ENCODE assay signal across 20 cellular contexts in the genomic region with DNA sequence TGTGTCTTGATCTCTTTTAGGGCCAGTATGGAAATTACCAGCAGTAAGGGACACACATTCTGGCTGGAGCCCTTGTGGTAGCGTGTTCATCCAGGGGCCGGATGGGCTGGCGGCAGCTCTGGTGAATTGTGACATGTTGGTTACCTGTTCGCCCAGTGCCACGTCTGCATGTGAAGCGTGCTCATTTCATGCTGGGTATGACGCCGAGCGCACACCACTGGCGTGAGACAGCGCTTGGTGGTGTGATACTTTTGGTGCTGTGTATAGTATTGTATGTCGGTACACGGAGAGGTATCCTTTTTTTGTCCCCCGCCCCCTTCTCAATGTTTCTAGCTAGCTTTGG. TPM values are rescaled to one million over a fixed set of nuclear protein-coding genes. Genes with fewer than 3 reads are reported as not detected.
A peak's percentile ranks its signal among the peaks of the same experiment; 100 is the strongest.
DNase-seq lines count a peak whose midpoint lies in the region; ATAC-seq and TF ChIP-seq lines count a peak whose summit lies in the region.
"Had no signal": no experiment of that assay in that cellular context is flagged by ENCODE, and none has a peak within 500 bp of the region (broad histone marks: within the 10 kb centered on the region; RNA-seq: fewer than 3 reads in every experiment).

No MANE protein-coding gene starts in this region.

- no peaks in the 10 kb centered on the region for H3K27me3 ChIP-seq in RWPE2 (ENCODE audit: insufficient read depth, poor library complexity, severe bottlenecking)
- H3K27me3 ChIP-seq in subcutaneous abdominal adipose tissue (ENCODE audit: control insufficient read depth in 5 of 5, insufficient read depth in 4 of 5, low read length in 5 of 5), result no peaks in the 10 kb centered on the region
- H3K27me3 ChIP-seq: BLaER1, MG63 had no signal

- H3K4me3 ChIP-seq in RWPE2 (ENCODE audit: severe bottlenecking) (no peak overlapping the region), subcutaneous abdominal adipose tissue (ENCODE audit: low read depth in 1 of 5, low read length in 5 of 5) (no peak overlapping the region)
- H3K4me3 ChIP-seq: BLaER1, MG63 had no signal

- H3K4me3 Mint-ChIP-seq in glutamatergic neuron (ENCODE audit: unreplicated experiment), result no peak overlapping the region
- H3K4me3 Mint-ChIP-seq: CD4-positive, alpha-beta memory T cell had no signal

- H3K27me3 Mint-ChIP-seq in glutamatergic neuron (ENCODE audit: unreplicated experiment), result peaks cover 4% of the 10 kb centered on the region
- H3K27me3 Mint-ChIP-seq: CD4-positive, alpha-beta memory T cell had no signal

- no peak for ATAC-seq in RWPE2 (ENCODE audit: low read depth)

- H3K9me3 Mint-ChIP-seq in glutamatergic neuron (ENCODE audit: unreplicated experiment), result peaks cover 7% of the 10 kb centered on the region

- no peak for TF ChIP-seq CTCF in RWPE2 (IDR thresholded peaks at IDR 0.05; ENCODE audit: poor library complexity, severe bottlenecking)
- no peak for TF ChIP-seq CTCF in glutamatergic neuron (IDR thresholded peaks at IDR 0.05; ENCODE audit: partially characterized antibody, unreplicated experiment)

- H3K9ac ChIP-seq in subcutaneous abdominal adipose tissue (ENCODE audit: low read length in 5 of 5), result no peak overlapping the region
- H3K9ac ChIP-seq: BLaER1, SK-N-SH had no signal

- peaks cover 10% of the 10 kb centered on the region for H3K4me1 Mint-ChIP-seq in glutamatergic neuron (ENCODE audit: low read depth, unreplicated experiment)

- H3K9me3 ChIP-seq in RWPE2 (ENCODE audit: severe bottlenecking), result no peaks in the 10 kb centered on the region
- H3K9me3 ChIP-seq in subcutaneous abdominal adipose tissue (ENCODE audit: control insufficient read depth in 5 of 5, low read length in 5 of 5), result no peaks in the 10 kb centered on the region
- H3K9me3 ChIP-seq: BLaER1, Caco-2, MG63, SK-N-SH had no signal

- DNase-seq in RWPE2 (ENCODE audit: low spot score) (peak; percentile 79), glutamatergic neuron (peak; percentile 8), NCI-H1105 (lab: John Stamatoyannopoulos, UW) (no peak)
- DNase-seq in activated T-cell treated with anti-CD3 and anti-CD28 coated beads, Interleukin-2, amount 50 U/mL, for 48 hours, result no peak
- DNase-seq: Caco-2; CD4-positive, alpha-beta memory T cell; DMS 273 treated with DMSO at 0.1 percent for 48 hours; DMS79 treated with DMSO at 0.1 percent for 48 hours; MG63; NCI-H1417 treated with DMSO at 0.1 percent for 48 hours; NCI-H187; NCI-H526 treated with DMSO at 0.1 percent for 48 hours; OCI-M1; SIG-M5; SK-N-SH had no signal

- no peak overlapping the region for H3K27ac Mint-ChIP-seq in glutamatergic neuron (ENCODE audit: unreplicated experiment)
- H3K27ac Mint-ChIP-seq: CD4-positive, alpha-beta memory T cell had no signal

- H3K4me1 ChIP-seq in RWPE2 (ENCODE audit: insufficient read depth, poor library complexity, severe bottlenecking) (peaks cover 8% of the 10 kb centered on the region), subcutaneous abdominal adipose tissue (ENCODE audit: control insufficient read depth in 5 of 5, insufficient read depth in 5 of 5, low read length in 5 of 5) (peaks cover 5 to 29% (median 18%) of the 10 kb centered on the region in 5 donors)

- no peak overlapping the region for H3K27ac ChIP-seq in RWPE2 (ENCODE audit: poor library complexity, severe bottlenecking)
- H3K27ac ChIP-seq in subcutaneous abdominal adipose tissue (ENCODE audit: low read depth, low read length), result peak overlapping the region; percentile 35
- H3K27ac ChIP-seq: BLaER1 had no signal

- H3K36me3 Mint-ChIP-seq in glutamatergic neuron (ENCODE audit: unreplicated experiment), result peaks cover 1% of the 10 kb centered on the region

- H3K36me3 ChIP-seq in RWPE2 (ENCODE audit: low read depth), result peaks cover 46% of the 10 kb centered on the region
- peaks cover 0 to 38% (median 21%) of the 10 kb centered on the region in 5 donors for H3K36me3 ChIP-seq in subcutaneous abdominal adipose tissue (ENCODE audit: control insufficient read depth in 5 of 5, insufficient read depth in 5 of 5, low read length in 5 of 5)

RNA-seq across cellular contexts. Expression of a gene that starts 3.7 kb away (rescaled TPM):
- 27.1 TPM for total RNA-seq in glutamatergic neuron (ENCODE audit: unreplicated experiment)

RNA-seq across cellular contexts. Expression of a gene that starts 35.6 kb away (rescaled TPM):
- 50.4 TPM for total RNA-seq in glutamatergic neuron (ENCODE audit: unreplicated experiment)

RNA-seq across cellular contexts. Expression of a gene that starts 35.9 kb away (rescaled TPM):
- 289 TPM for total RNA-seq in glutamatergic neuron (ENCODE audit: unreplicated experiment)

RNA-seq across cellular contexts. Expression of a gene that starts 40.9 kb away (rescaled TPM):
- 13.7 TPM for total RNA-seq in glutamatergic neuron (ENCODE audit: unreplicated experiment)
- total RNA-seq: A673; Caco-2; CD4-positive, alpha-beta memory T cell; H4; LHCN-M2 had no signal

RNA-seq across cellular contexts. Expression of a gene that starts 56.9 kb away (rescaled TPM):
- total RNA-seq in glutamatergic neuron (ENCODE audit: unreplicated experiment), result 73.6 TPM

Comparison
In these comparisons a context has a peak if more than half of its experiments do, and no peak if none do; other contexts are left out.
1. DNase-seq: peak in RWPE2 (single experiment) and glutamatergic neuron (single experiment); none in NCI-H1105 (single experiment) and activated T-cell treated with anti-CD3 and anti-CD28 coated beads, Interleukin-2, amount 50 U/mL, for 48 hours (0 of 2).